ENCODE assay signal across 20 cellular contexts in the genomic region with DNA sequence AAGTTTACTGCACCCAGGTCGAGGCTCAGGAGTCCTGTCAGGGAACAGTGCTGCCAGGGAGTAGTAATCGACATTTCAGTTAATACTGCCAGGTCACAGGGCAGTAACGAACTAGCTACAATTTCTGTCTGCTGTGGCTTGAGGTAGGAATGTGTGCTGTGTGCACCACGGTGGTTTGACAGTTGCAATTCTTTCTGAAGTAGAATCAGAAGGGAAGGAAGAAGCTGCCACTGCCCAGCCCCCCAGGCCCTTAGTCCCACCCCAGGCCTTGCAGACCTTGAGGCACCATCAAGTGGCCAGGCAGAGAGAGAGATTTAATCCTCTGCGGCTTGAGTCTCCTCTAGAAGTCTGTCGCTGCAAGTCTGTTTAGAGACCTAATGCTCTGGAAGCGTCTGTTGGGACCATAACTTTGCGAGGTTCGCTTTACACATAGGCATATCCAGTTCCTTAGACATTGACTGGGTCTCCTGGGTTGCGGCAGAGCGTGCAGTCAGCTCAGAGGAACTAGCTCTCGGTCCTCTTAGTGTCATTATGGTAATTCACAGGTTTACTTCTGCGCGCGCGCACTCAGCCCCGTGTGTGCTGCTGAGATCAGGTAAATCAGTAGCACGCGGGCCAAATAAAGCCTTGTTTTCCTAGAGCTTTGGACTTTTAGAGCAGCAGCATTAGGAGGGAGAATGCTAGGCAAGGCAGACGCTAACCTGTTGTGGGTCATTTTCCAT. TPM values are rescaled to one million over a fixed set of nuclear protein-coding genes. Genes with fewer than 3 reads are reported as not detected.
A peak's percentile ranks its signal among the peaks of the same experiment; 100 is the strongest.
DNase-seq lines count a peak whose midpoint lies in the region; ATAC-seq lines count a peak whose summit lies in the region.
"Had no signal": no experiment of that assay in that cellular context is flagged by ENCODE, and none has a peak within 500 bp of the region (broad histone marks: within the 10 kb centered on the region; RNA-seq: fewer than 3 reads in every experiment).

No MANE protein-coding gene starts in this region.

- H4K5ac ChIP-seq in mesendoderm (ENCODE audit: low read length) = no peak overlapping the region

- ATAC-seq in HG03139 (IDR thresholded peaks at IDR 0.05; ENCODE audit: unreplicated experiment) (no peak), HG03442 (IDR thresholded peaks at IDR 0.05; ENCODE audit: unreplicated experiment) (no peak)
- ATAC-seq: activated CD4-positive, alpha-beta T cell treated with anti-CD3 and anti-CD28 coated beads for 36 hours had no signal

- no peak overlapping the region for H3K4me3 Mint-ChIP-seq in activated CD4-positive, alpha-beta T cell treated with anti-CD3 and anti-CD28 coated beads, Interleukin-2, amount 10 ng/mL, durations not matched to agents 7 days and 5 days
- H3K4me3 Mint-ChIP-seq: activated CD4-positive, alpha-beta T cell treated with anti-CD3 and anti-CD28 coated beads for 36 hours; T-helper 1 cell treated with Interleukin-12 subunit alpha and Interleukin-12 subunit beta and Interleukin-4 antibody, amounts not matched to agents 30 μg/mL and 1 μg/mL, for 36 hours had no signal

- DNase-seq in H7 (peak; percentile 50), NCI-H1436 treated with DMSO at 0.1 percent for 48 hours (lab: John Stamatoyannopoulos, UW) (peak; percentile 33), SHP77 (lab: John Stamatoyannopoulos, UW) (peak; percentile 69 to 79), mesendoderm (peak; percentile 61)
- DNase-seq in stimulated activated CD4-positive, alpha-beta T cell treated with anti-CD3 and anti-CD28 coated beads, Interleukin-4, amount 100 ng/mL, for 24 hours = no peak
- DNase-seq in activated CD4-positive, alpha-beta T cell treated with anti-CD3 and anti-CD28 coated beads, Interleukin-2, amount 10 ng/mL, durations not matched to agents 7 days and 5 days = no peak
- DNase-seq: activated CD4-positive, alpha-beta T cell treated with anti-CD3 and anti-CD28 coated beads for 36 hours; activated T-cell treated with anti-CD3 and anti-CD28 coated beads, Interleukin-2, amount 50 U/mL, for 1 hour; AML-193; DND-41; NCI-H226 had no signal

- H3K18ac ChIP-seq in mesendoderm (ENCODE audit: low read length) = no peak overlapping the region

- H3K36me3 ChIP-seq in H7 (replicated peaks; ENCODE audit: control insufficient read depth, insufficient read depth, low read length) = no peaks in the 10 kb centered on the region
- H3K36me3 ChIP-seq in mesendoderm (ENCODE audit: control insufficient read depth, insufficient read depth, low read length) = no peaks in the 10 kb centered on the region
- H3K36me3 ChIP-seq: tibial nerve had no signal

- no peak overlapping the region for H3K4ac ChIP-seq in mesendoderm (ENCODE audit: low read depth, low read length)

- H3K4me1 Mint-ChIP-seq in activated CD4-positive, alpha-beta T cell treated with anti-CD3 and anti-CD28 coated beads, Interleukin-2, amount 10 ng/mL, durations not matched to agents 7 days and 5 days = no peaks in the 10 kb centered on the region

- no peak overlapping the region for H2BK5ac ChIP-seq in mesendoderm (ENCODE audit: low read length)

- H3K27ac ChIP-seq in mesendoderm (ENCODE audit: low read depth, low read length) = no peak overlapping the region
- H3K27ac ChIP-seq: KMS-11, tibial nerve had no signal

- no peak overlapping the region for H2AK5ac ChIP-seq in mesendoderm (ENCODE audit: low read length)

- peaks cover 81% of the 10 kb centered on the region for H3K27me3 Mint-ChIP-seq in activated CD4-positive, alpha-beta T cell treated with anti-CD3 and anti-CD28 coated beads, Interleukin-2, amount 10 ng/mL, durations not matched to agents 7 days and 5 days

- H3K27me3 ChIP-seq in H7 (ENCODE audit: control insufficient read depth, insufficient read depth, low read length) = peaks cover 99% of the 10 kb centered on the region
- peaks cover 78% of the 10 kb centered on the region for H3K27me3 ChIP-seq in mesendoderm (ENCODE audit: insufficient read depth, low read length, poor library complexity)

- peaks cover 4% of the 10 kb centered on the region for H3K36me3 Mint-ChIP-seq in activated CD4-positive, alpha-beta T cell treated with anti-CD3 and anti-CD28 coated beads, Interleukin-2, amount 10 ng/mL, durations not matched to agents 7 days and 5 days (ENCODE audit: low read depth)

- no peak overlapping the region for H3K27ac Mint-ChIP-seq in activated CD4-positive, alpha-beta T cell treated with anti-CD3 and anti-CD28 coated beads, Interleukin-2, amount 10 ng/mL, durations not matched to agents 7 days and 5 days
- H3K27ac Mint-ChIP-seq: activated CD4-positive, alpha-beta T cell treated with anti-CD3 and anti-CD28 coated beads for 36 hours; progenitor cell of endocrine pancreas; T-helper 1 cell treated with Interleukin-12 subunit alpha and Interleukin-12 subunit beta and Interleukin-4 antibody, amounts not matched to agents 30 μg/mL and 1 μg/mL, for 36 hours had no signal

- no peaks in the 10 kb centered on the region for H3K79me2 ChIP-seq in mesendoderm (ENCODE audit: control insufficient read depth, insufficient read depth, low read length)

- no peak overlapping the region for H3K23ac ChIP-seq in mesendoderm (ENCODE audit: low read length)

- H3K4me2 ChIP-seq in mesendoderm (ENCODE audit: low read length) = no peak overlapping the region
- H3K4me2 ChIP-seq: KMS-11 had no signal

- POLR2A ChIA-PET in activated CD4-positive, alpha-beta T cell treated with anti-CD3 and anti-CD28 coated beads, Interleukin-2, amount 10 ng/mL, durations not matched to agents 7 days and 5 days (lab: Charles Lee) = no interaction called here

- H3K4me3 ChIP-seq in H7 (ENCODE audit: insufficient read depth, low read depth, low read length) = no peak overlapping the region
- no peak overlapping the region for H3K4me3 ChIP-seq in mesendoderm (ENCODE audit: low read length)
- H3K4me3 ChIP-seq: tibial nerve had no signal

- H3K79me1 ChIP-seq in mesendoderm (ENCODE audit: low read length) = no peaks in the 10 kb centered on the region

- H3K4me1 ChIP-seq in mesendoderm (ENCODE audit: control insufficient read depth, low read depth, low read length) = peaks cover 3% of the 10 kb centered on the region

- CTCF ChIA-PET in activated CD4-positive, alpha-beta T cell treated with anti-CD3 and anti-CD28 coated beads, Interleukin-2, amount 10 ng/mL, durations not matched to agents 7 days and 5 days (lab: Charles Lee) = no interaction called here

- H2BK15ac ChIP-seq in mesendoderm (replicated peaks; ENCODE audit: low read depth) = no peak overlapping the region

- H3K9ac ChIP-seq in mesendoderm (ENCODE audit: low read length) = no peak overlapping the region
- H3K9ac ChIP-seq: KMS-11 had no signal

- no peak overlapping the region for H3K56ac ChIP-seq in mesendoderm (ENCODE audit: low read length)

- WGBS in mesendoderm (ENCODE audit: extremely low coverage, insufficient coverage, low lambda C conversion rate) = no CpG with 5 or more reads among the region's 20 CpGs

- peaks cover 5% of the 10 kb centered on the region for H3K9me3 Mint-ChIP-seq in activated CD4-positive, alpha-beta T cell treated with anti-CD3 and anti-CD28 coated beads, Interleukin-2, amount 10 ng/mL, durations not matched to agents 7 days and 5 days

- H2BK120ac ChIP-seq in mesendoderm (ENCODE audit: low read depth, low read length) = no peak overlapping the region

- H4K8ac ChIP-seq in mesendoderm (ENCODE audit: low read depth, low read length) = no peak overlapping the region

RNA-seq across cellular contexts. Expression of a gene that starts 9.8 kb away (rescaled TPM):
- 0.78 and 1.7 TPM in 2 replicates for total RNA-seq in H7 (2014; rRNA removed; shearing (Covaris generic))
- 0.01 TPM for polyA plus RNA-seq in mesendoderm (2013, experiment 1 of 2)
- polyA plus RNA-seq in mesendoderm (2013, experiment 2 of 2) = not detected
- total RNA-seq in activated CD4-positive, alpha-beta T cell treated with anti-CD3 and anti-CD28 coated beads, Interleukin-2, amount 10 ng/mL, durations not matched to agents 7 days and 5 days = not detected
- total RNA-seq: activated CD4-positive, alpha-beta T cell treated with anti-CD3 and anti-CD28 coated beads for 36 hours; cerebellum; glomerular endothelial cell; kidney epithelial cell; progenitor cell of endocrine pancreas; tibial nerve had no signal

Comparison
In these comparisons a context has a peak if more than half of its experiments do, and no peak if none do; other contexts are left out.
1. DNase-seq: peak in H7 (single experiment), NCI-H1436 treated with DMSO at 0.1 percent for 48 hours (single experiment), SHP77 (2 of 2) and mesendoderm (single experiment); none in stimulated activated CD4-positive, alpha-beta T cell treated with anti-CD3 and anti-CD28 coated beads, Interleukin-4, amount 100 ng/mL, for 24 hours (single experiment) and activated CD4-positive, alpha-beta T cell treated with anti-CD3 and anti-CD28 coated beads, Interleukin-2, amount 10 ng/mL, durations not matched to agents 7 days and 5 days (single experiment).